9 cellular contexts compared by ENCODE assay signal in the genomic region with DNA sequence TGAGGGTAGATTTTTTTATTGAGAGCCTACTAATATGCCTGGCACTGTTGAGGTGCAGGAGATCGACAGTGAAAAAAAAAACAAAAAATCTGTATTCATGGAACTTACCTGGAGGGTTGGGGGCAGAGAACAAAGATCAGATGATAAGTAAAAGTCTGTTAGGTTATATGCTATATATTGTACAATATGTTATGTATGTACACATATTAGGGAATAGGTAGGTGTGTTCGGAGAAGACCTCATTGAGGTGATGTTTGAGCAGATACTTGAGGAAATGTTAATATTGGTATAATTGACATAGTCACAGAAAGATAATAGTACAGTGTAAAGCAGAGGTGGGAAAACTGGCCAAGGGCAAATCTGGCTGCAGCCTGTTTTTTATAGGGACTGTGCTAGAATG. TPM values are rescaled to one million over a fixed set of nuclear protein-coding genes. Genes with fewer than 3 reads are reported as not detected.
A peak's percentile ranks its signal among the peaks of the same experiment; 100 is the strongest.
DNase-seq lines count a peak whose midpoint lies in the region; ATAC-seq and TF ChIP-seq lines count a peak whose summit lies in the region.
"Had no signal": no experiment of that assay in that cellular context is flagged by ENCODE, and none has a peak within 500 bp of the region (broad histone marks: within the 10 kb centered on the region; RNA-seq: fewer than 3 reads in every experiment).

No MANE protein-coding gene starts in this region.

- ATAC-seq in HG03469 (IDR thresholded peaks at IDR 0.05; ENCODE audit: unreplicated experiment): no peak

- H3K27ac ChIP-seq in VCaP (peak overlapping the region; percentile 99), fibroblast of lung (ENCODE audit: insufficient read depth, low read length) (no peak overlapping the region), subcutaneous abdominal adipose tissue (ENCODE audit: low read depth, low read length) (peak overlapping the region; percentile 99)

- H4K20me1 ChIP-seq in fibroblast of lung (ENCODE audit: control insufficient read depth, extremely low read depth, insufficient read depth, low read length): peaks cover 2% of the 10 kb centered on the region

- no peak overlapping the region for H3K9ac ChIP-seq in fibroblast of lung (ENCODE audit: insufficient read depth, low read length)
- peak overlapping the region in 1 of 5 donors; percentile 37 for H3K9ac ChIP-seq in subcutaneous abdominal adipose tissue (ENCODE audit: low read length in 5 of 5)

- H3K79me2 ChIP-seq in fibroblast of lung (ENCODE audit: control insufficient read depth, insufficient read depth, low read length): peaks cover 51% of the 10 kb centered on the region

- CTCF ChIA-PET in HEK293T (lab: Yijun Ruan, JAX): no interaction called here

- H2AFZ ChIP-seq in fibroblast of lung (ENCODE audit: low read length): no peak overlapping the region

- POLR2A ChIA-PET in HEK293T (lab: Yijun Ruan, JAX): interaction anchor here (0.7 kb wide), 2 partner anchors 101 to 103 kb away, joined by 3 to 4 read pairs; no protein-coding TSS in a partner anchor

- H3K4me1 ChIP-seq in fibroblast of lung (ENCODE audit: control insufficient read depth, extremely low read depth, insufficient read depth, low read length): no peaks in the 10 kb centered on the region
- peaks cover 5 to 48% (median 42%) of the 10 kb centered on the region in 5 donors for H3K4me1 ChIP-seq in subcutaneous abdominal adipose tissue (ENCODE audit: control insufficient read depth in 5 of 5, insufficient read depth in 5 of 5, low read length in 5 of 5)

- H3K36me3 ChIP-seq in fibroblast of lung (ENCODE audit: control insufficient read depth, insufficient read depth, low read length) (peaks cover 6% of the 10 kb centered on the region), subcutaneous abdominal adipose tissue (ENCODE audit: control insufficient read depth in 5 of 5, insufficient read depth in 5 of 5, low read length in 5 of 5) (peaks cover 0 to 10% (median 7%) of the 10 kb centered on the region in 5 donors)

- peak; percentile 30 for DNase-seq in activated CD8-positive, alpha-beta memory T cell treated with anti-CD3 and anti-CD28 coated beads for 24 hours
- no peak for DNase-seq in activated CD8-positive, alpha-beta memory T cell treated with anti-CD3 and anti-CD28 coated beads, Interleukin-2, amount 50 U/mL, for 4 hours
- DNase-seq in fibroblast of lung (ENCODE audit: low read depth in 2 of 2): no peak
- no peak for DNase-seq in NCI-H510A (lab: John Stamatoyannopoulos, UW)
- DNase-seq in HEK293T (ENCODE audit: extremely low spot score): no peak
- DNase-seq: retina had no signal

- peak overlapping the region; percentile 30 for H3K4me2 ChIP-seq in fibroblast of lung (ENCODE audit: extremely low read depth, insufficient read depth, low read length)

- H3K9me3 ChIP-seq in fibroblast of lung (ENCODE audit: control insufficient read depth, insufficient read depth, low read depth, low read length) (no peaks in the 10 kb centered on the region), subcutaneous abdominal adipose tissue (ENCODE audit: control insufficient read depth in 5 of 5, low read length in 5 of 5) (no peaks in the 10 kb centered on the region)

- H3K27me3 ChIP-seq in fibroblast of lung (ENCODE audit: control insufficient read depth, insufficient read depth, low read length) (no peaks in the 10 kb centered on the region), subcutaneous abdominal adipose tissue (ENCODE audit: control insufficient read depth in 5 of 5, insufficient read depth in 4 of 5, low read length in 5 of 5) (no peaks in the 10 kb centered on the region)

- TF ChIP-seq CTCF in VCaP (conservative IDR thresholded peaks at IDR 0.05) (no peak), fibroblast of lung (conservative IDR thresholded peaks at IDR 0.05 in 1 of 2, IDR thresholded peaks at IDR 0.05 in 1 of 2; ENCODE audit: low read depth in 1 of 2, low read length in 2 of 2) (no peak)

- no peak overlapping the region for H3K4me3 ChIP-seq in fibroblast of lung (replicated peaks in 1 of 4; ENCODE audit: control extremely low read depth in 1 of 4, insufficient read depth in 1 of 4, low read depth in 3 of 4, low read length in 4 of 4)
- H3K4me3 ChIP-seq in subcutaneous abdominal adipose tissue (ENCODE audit: low read depth in 1 of 5, low read length in 5 of 5): no peak overlapping the region

TF ChIP-seq in HEK293T, 16 proteins besides CTCF, POLR2A, EP300 and RAD21:
- no peak for TF ChIP-seq FOXA1 (IDR thresholded peaks at IDR 0.05)
- no peak for TF ChIP-seq FOXK2 (IDR thresholded peaks at IDR 0.05)
- TF ChIP-seq SUZ12 (IDR thresholded peaks at IDR 0.05): no peak
- TF ChIP-seq NFRKB (IDR thresholded peaks at IDR 0.05): no peak
- no peak for TF ChIP-seq FOXM1 (IDR thresholded peaks at IDR 0.05; ENCODE audit: borderline replicate concordance)
- no peak for TF ChIP-seq L3MBTL2 (conservative IDR thresholded peaks at IDR 0.05)
- TF ChIP-seq ARNT (IDR thresholded peaks at IDR 0.05): no peak
- no peak for TF ChIP-seq HDGF (IDR thresholded peaks at IDR 0.05; ENCODE audit: borderline replicate concordance)
- TF ChIP-seq SP1 (IDR thresholded peaks at IDR 0.05): no peak
- no peak for TF ChIP-seq LEF1 (IDR thresholded peaks at IDR 0.05; ENCODE audit: borderline replicate concordance)
- TF ChIP-seq CTBP1 (IDR thresholded peaks at IDR 0.05; ENCODE audit: borderline replicate concordance): no peak
- TF ChIP-seq ELF4 (IDR thresholded peaks at IDR 0.05): no peak
- TF ChIP-seq ZNF384 (IDR thresholded peaks at IDR 0.05): no peak
TF ChIP-seq in HEK293T: peak in this region for 0.

RNA-seq across cellular contexts. Expression of a gene that starts 5.6 kb away (rescaled TPM):
- total RNA-seq in fibroblast of lung: 48.8 and 67.4 TPM in 2 replicates
- 54.7 and 71.5 TPM in 2 replicates for polyA plus RNA-seq in fibroblast of lung
- polyA plus RNA-seq in fibroblast of lung (2012): 61.5 and 73.6 TPM in 2 replicates
- 78.8 and 83.3 TPM in 2 replicates for polyA minus RNA-seq in fibroblast of lung (ENCODE audit: low replicate concordance)

RNA-seq across cellular contexts. Expression of a gene that starts 45.9 kb away (rescaled TPM):
- 61.4 and 68.9 TPM in 2 replicates for total RNA-seq in fibroblast of lung
- 39.5 TPM in 2 replicates for polyA plus RNA-seq in fibroblast of lung
- polyA plus RNA-seq in fibroblast of lung (2012): 32.9 and 41.0 TPM in 2 replicates
- 12.8 and 12.9 TPM in 2 replicates for polyA minus RNA-seq in fibroblast of lung (ENCODE audit: low replicate concordance)
